In genomic region chr7:27096756-27097514, GRCh38 we compare ENCODE assay signal across 8 cellular contexts. TPM values are rescaled to one million over a fixed set of nuclear protein-coding genes. Genes with fewer than 3 reads are reported as not detected.
DNase-seq lines count a peak whose midpoint lies in the region; ATAC-seq and TF ChIP-seq lines count a peak whose summit lies in the region.

No MANE protein-coding gene starts in this region.

- H3K9me3 ChIP-seq in OCI-LY7 (ENCODE audit: low read length) (no peaks in the 10 kb centered on the region), mucosa of stomach (ENCODE audit: control insufficient read depth, low read length) (no peaks in the 10 kb centered on the region)
- H3K9me3 ChIP-seq in effector memory CD4-positive, alpha-beta T cell (ENCODE audit: control insufficient read depth, low read length) = no peaks in the 10 kb centered on the region

- intact Hi-C loops in OCI-LY7 (cut with micrococcal nuclease; ENCODE audit: unreplicated experiment) = loop anchor here (2.0 kb wide), 2 partner anchors 54 to 232 kb away; partner anchors contain the start of gene SKAP2

- peak overlapping the region; percentile 78 for H3K4me3 Mint-ChIP-seq in activated CD8-positive, alpha-beta memory T cell treated with anti-CD3 and anti-CD28 coated beads, Interleukin-2, amount 10 ng/mL, durations not matched to agents 7 days and 5 days

- H3K4me1 ChIP-seq in OCI-LY7 (ENCODE audit: insufficient read depth, low read length, poor library complexity, severe bottlenecking) (peaks cover 29% of the 10 kb centered on the region), mucosa of stomach (ENCODE audit: control insufficient read depth, insufficient read depth, low read length) (peaks cover 28% of the 10 kb centered on the region)
- peaks cover 16% of the 10 kb centered on the region for H3K4me1 ChIP-seq in effector memory CD4-positive, alpha-beta T cell (ENCODE audit: control insufficient read depth, insufficient read depth, low read length, poor library complexity, severe bottlenecking)

- H3K9me2 ChIP-seq in OCI-LY7 (ENCODE audit: insufficient read depth, low read length) = no peaks in the 10 kb centered on the region

- no peaks in the 10 kb centered on the region for H3K9me3 Mint-ChIP-seq in activated CD8-positive, alpha-beta memory T cell treated with anti-CD3 and anti-CD28 coated beads, Interleukin-2, amount 10 ng/mL, durations not matched to agents 7 days and 5 days (ENCODE audit: low read depth)

- peaks cover 6% of the 10 kb centered on the region for H3K36me3 Mint-ChIP-seq in activated CD8-positive, alpha-beta memory T cell treated with anti-CD3 and anti-CD28 coated beads, Interleukin-2, amount 10 ng/mL, durations not matched to agents 7 days and 5 days

- peak overlapping the region; percentile 66 for H2AFZ ChIP-seq in OCI-LY7 (ENCODE audit: low read length)

- TF ChIP-seq CTCF in OCI-LY7 (conservative IDR thresholded peaks at IDR 0.05; ENCODE audit: low read length) = no peak

- POLR2A ChIA-PET in OCI-LY7 (lab: Charles Lee) = interaction anchor here (0.6 to 1.3 kb wide), 8 partner anchors 13 to 1037 kb away, joined by 3 to 6 read pairs (median 4); no protein-coding TSS in a partner anchor

- H3K4me2 ChIP-seq in OCI-LY7 (ENCODE audit: low read length) = peak overlapping the region; percentile 98

- peaks cover 11% of the 10 kb centered on the region for H3K27me3 ChIP-seq in effector memory CD4-positive, alpha-beta T cell (replicated peaks; ENCODE audit: control insufficient read depth, insufficient read depth, low read length, poor library complexity, severe bottlenecking)
- H3K27me3 ChIP-seq in mucosa of stomach (ENCODE audit: control insufficient read depth, insufficient read depth, low read length) = no peaks in the 10 kb centered on the region

- H3K4me1 Mint-ChIP-seq in activated CD8-positive, alpha-beta memory T cell treated with anti-CD3 and anti-CD28 coated beads, Interleukin-2, amount 10 ng/mL, durations not matched to agents 7 days and 5 days = peaks cover 16% of the 10 kb centered on the region

- peaks cover 5% of the 10 kb centered on the region; the same call in 1 of the 2 replicates for H4K20me1 ChIP-seq in OCI-LY7 (ENCODE audit: insufficient read depth, low read length)

- CTCF ChIA-PET in activated CD8-positive, alpha-beta memory T cell treated with anti-CD3 and anti-CD28 coated beads, Interleukin-2, amount 10 ng/mL, durations not matched to agents 7 days and 5 days (lab: Charles Lee) = interaction anchor here (0.7 to 1.7 kb wide), 6 partner anchors 9 to 415 kb away, joined by 3 to 5 read pairs (median 3); partner anchors contain the start of genes HOXA4 and HOXA5
- CTCF ChIA-PET in OCI-LY7 (lab: Charles Lee; ENCODE audit: unreplicated experiment) = interaction anchor here (0.9 to 1.3 kb wide), 2 partner anchors 9 to 31 kb away, joined by 3 read pairs; no protein-coding TSS in a partner anchor

- no peak for DNase-seq in activated CD8-positive, alpha-beta memory T cell treated with anti-CD3 and anti-CD28 coated beads, Interleukin-2, amount 10 ng/mL, durations not matched to agents 7 days and 5 days
- no peak for DNase-seq in activated CD8-positive, alpha-beta memory T cell treated with anti-CD3 and anti-CD28 coated beads, Interleukin-2, amount 50 U/mL, for 4 hours
- DNase-seq in OCI-LY7 (ENCODE audit: low spot score) = peak; percentile 12
- no peak for DNase-seq in effector memory CD4-positive, alpha-beta T cell

- H3K27ac Mint-ChIP-seq in activated CD8-positive, alpha-beta memory T cell treated with anti-CD3 and anti-CD28 coated beads, Interleukin-2, amount 10 ng/mL, durations not matched to agents 7 days and 5 days = no peak overlapping the region

- H3K9ac ChIP-seq in mucosa of stomach (ENCODE audit: low read length) = peak overlapping the region; percentile 86

- no peaks in the 10 kb centered on the region for H3K36me3 ChIP-seq in OCI-LY7 (ENCODE audit: insufficient read depth, low read length)
- no peaks in the 10 kb centered on the region for H3K36me3 ChIP-seq in effector memory CD4-positive, alpha-beta T cell (ENCODE audit: control insufficient read depth, insufficient read depth, low read length)
- no peaks in the 10 kb centered on the region for H3K36me3 ChIP-seq in mucosa of stomach (ENCODE audit: control insufficient read depth, insufficient read depth, low read length)

- no TSS peak for BruUV-seq in OCI-LY7 (replicated peaks; lab: Mats Ljungman, UMichigan)

- H3K79me2 ChIP-seq in OCI-LY7 (ENCODE audit: insufficient read depth, low read depth, low read length) = no peaks in the 10 kb centered on the region; the same call in 1 of the 2 replicates

- H3K27me3 Mint-ChIP-seq in activated CD8-positive, alpha-beta memory T cell treated with anti-CD3 and anti-CD28 coated beads, Interleukin-2, amount 10 ng/mL, durations not matched to agents 7 days and 5 days = peaks cover 87% of the 10 kb centered on the region

- ATAC-seq in activated CD8-positive, alpha-beta memory T cell treated with anti-CD3 and anti-CD28 coated beads, Interleukin-2, amount 10 ng/mL, durations not matched to agents 7 days and 5 days = no peak
- no peak for ATAC-seq in HG02884 (IDR thresholded peaks at IDR 0.05; ENCODE audit: unreplicated experiment)
- ATAC-seq in HG02588 (IDR thresholded peaks at IDR 0.05; ENCODE audit: unreplicated experiment) = no peak
- ATAC-seq in GM18870 (IDR thresholded peaks at IDR 0.05; ENCODE audit: unreplicated experiment) = no peak

- H3K27ac ChIP-seq in OCI-LY7 (ENCODE audit: low read depth, low read length, poor library complexity, severe bottlenecking) = peak overlapping the region; percentile 58
- H3K27ac ChIP-seq in effector memory CD4-positive, alpha-beta T cell (ENCODE audit: insufficient read depth, low read length, poor library complexity, severe bottlenecking) = peak overlapping the region; percentile 3

- peak overlapping the region; percentile 80 for H3K4me3 ChIP-seq in OCI-LY7 (ENCODE audit: low read depth, low read length, poor library complexity, severe bottlenecking)
- H3K4me3 ChIP-seq in effector memory CD4-positive, alpha-beta T cell (ENCODE audit: insufficient read depth, low read depth, low read length, poor library complexity, severe bottlenecking) = peak overlapping the region; percentile 85
- H3K4me3 ChIP-seq in mucosa of stomach (ENCODE audit: low read length) = peak overlapping the region; percentile 74

RNA-seq across cellular contexts. Expression of gene HOXA1, which starts 1.1 kb away (rescaled TPM):
- total RNA-seq in activated CD8-positive, alpha-beta memory T cell treated with anti-CD3 and anti-CD28 coated beads, Interleukin-2, amount 10 ng/mL, durations not matched to agents 7 days and 5 days = under 1 TPM; 0.28 to 0.76 TPM
- 1.6 and 3.0 TPM in 2 replicates for total RNA-seq in OCI-LY7 (2014; rRNA removed; shearing (Covaris generic))
- 7.2 and 8.2 TPM in 2 replicates for total RNA-seq in OCI-LY7 (2022)

RNA-seq across cellular contexts. Expression of gene HOXA2, which starts 5.5 kb away (rescaled TPM):
- total RNA-seq in activated CD8-positive, alpha-beta memory T cell treated with anti-CD3 and anti-CD28 coated beads, Interleukin-2, amount 10 ng/mL, durations not matched to agents 7 days and 5 days = not detected
- 0.25 TPM in 1 of 2 replicates, not detected in the other for total RNA-seq in OCI-LY7 (2014; rRNA removed; shearing (Covaris generic))
- 0.42 TPM in 1 of 2 replicates, not detected in the other for total RNA-seq in OCI-LY7 (2022)

RNA-seq across cellular contexts. Expression of gene HOXA4, which starts 33.6 kb away (rescaled TPM):
- total RNA-seq in activated CD8-positive, alpha-beta memory T cell treated with anti-CD3 and anti-CD28 coated beads, Interleukin-2, amount 10 ng/mL, durations not matched to agents 7 days and 5 days = not detected
- 0.75 TPM in 1 of 2 replicates, not detected in the other for total RNA-seq in OCI-LY7 (2014; rRNA removed; shearing (Covaris generic))
- total RNA-seq in OCI-LY7 (2022) = 1.6 and 2.0 TPM in 2 replicates

RNA-seq across cellular contexts. Expression of gene HOXA5, which starts 46.5 kb away (rescaled TPM):
- not detected for total RNA-seq in activated CD8-positive, alpha-beta memory T cell treated with anti-CD3 and anti-CD28 coated beads, Interleukin-2, amount 10 ng/mL, durations not matched to agents 7 days and 5 days
- 3.4 and 17.5 TPM in 2 replicates for total RNA-seq in OCI-LY7 (2014; rRNA removed; shearing (Covaris generic))
- 7.4 and 7.9 TPM in 2 replicates for total RNA-seq in OCI-LY7 (2022)

RNA-seq across cellular contexts. Expression of gene HOXA6, which starts 50.6 kb away (rescaled TPM):
- not detected for total RNA-seq in activated CD8-positive, alpha-beta memory T cell treated with anti-CD3 and anti-CD28 coated beads, Interleukin-2, amount 10 ng/mL, durations not matched to agents 7 days and 5 days
- total RNA-seq in OCI-LY7 (2014; rRNA removed; shearing (Covaris generic)) = 4.1 and 6.7 TPM in 2 replicates
- total RNA-seq in OCI-LY7 (2022) = 10.2 and 12.0 TPM in 2 replicates
